ENCODE assay signal across 14 cellular contexts in genomic region chr12:123991402-123991951, GRCh38. TPM values are rescaled to one million over a fixed set of nuclear protein-coding genes. Genes with fewer than 3 reads are reported as not detected.
DNase-seq lines count a peak whose midpoint lies in the region; FAIRE-seq and TF ChIP-seq lines count a peak whose summit lies in the region.
"Had no signal": no experiment of that assay in that cellular context is flagged by ENCODE, and none has a peak within 500 bp of the region (broad histone marks: within the 10 kb centered on the region; RNA-seq: fewer than 3 reads in every experiment).

No MANE protein-coding gene starts in this region.

- no peaks in the 10 kb centered on the region for H3K27me3 ChIP-seq in H7 (ENCODE audit: control insufficient read depth, insufficient read depth, low read length)
- H3K27me3 ChIP-seq: adrenal gland, stomach had no signal

- peaks cover 6 to 18% of the 10 kb centered on the region in 2 donors for H3K36me3 ChIP-seq in kidney (ENCODE audit: control insufficient read depth in 1 of 2, insufficient read depth in 2 of 2, low read length in 2 of 2)
- H3K36me3 ChIP-seq in H7 (replicated peaks; ENCODE audit: control insufficient read depth, insufficient read depth, low read length) = peaks cover 2% of the 10 kb centered on the region

- H3K4me3 ChIP-seq in kidney (ENCODE audit: low read length in 2 of 2) = no peak overlapping the region
- no peak overlapping the region for H3K4me3 ChIP-seq in H7 (ENCODE audit: insufficient read depth, low read depth, low read length)
- H3K4me3 ChIP-seq: adrenal gland, stomach had no signal

- intact Hi-C loops in kidney (cut with DNase I) = no loop called here

- FAIRE-seq in kidney (lab: Jason Lieb, UNC) = no peak

- peaks cover 15 to 21% of the 10 kb centered on the region in 2 donors for H3K4me1 ChIP-seq in kidney (ENCODE audit: control insufficient read depth in 1 of 2, insufficient read depth in 1 of 2, low read depth in 1 of 2, low read length in 2 of 2)

- H3K27ac ChIP-seq in epithelial cell of prostate (peak overlapping the region; percentile 80), kidney (ENCODE audit: low read depth in 2 of 2, low read length in 2 of 2) (no peak overlapping the region)

- no peaks in the 10 kb centered on the region for H3K9me3 ChIP-seq in kidney (ENCODE audit: control insufficient read depth in 1 of 2, low read length in 2 of 2)
- H3K9me3 ChIP-seq: adrenal gland, stomach had no signal

- H3K9ac ChIP-seq in kidney (ENCODE audit: low read length in 2 of 2) = no peak overlapping the region

- peak; percentile 67 for DNase-seq in EH (ENCODE audit: low read depth)
- DNase-seq in OCI-M1 (lab: John Stamatoyannopoulos, UW) = peak; percentile 43
- no peak for DNase-seq in epithelial cell of prostate (ENCODE audit: low read depth, low spot score)
- DNase-seq in renal cortical epithelial cell (ENCODE audit: low read depth) = peak; percentile 43
- no peak for DNase-seq in kidney
- DNase-seq in H7 = no peak
- DNase-seq in NCI-H526 (lab: John Stamatoyannopoulos, UW) = no peak
- DNase-seq: activated CD4-positive, CD25-positive, alpha-beta regulatory T cell treated with anti-CD3 and anti-CD28 coated beads, Interleukin-2, amount 50 U/mL, for 72 hours; adrenal gland; effector memory CD8-positive, alpha-beta T cell; GF-D8; left cardiac atrium; stimulated activated CD4-positive, alpha-beta T cell treated with anti-CD3 and anti-CD28 coated beads, Interleukin-1b, Interleukin-23, amount 100 ng/mL, for 48 hours; stomach had no signal

- no peak for TF ChIP-seq CTCF in kidney (IDR thresholded peaks at IDR 0.05; ENCODE audit: borderline replicate concordance, extremely low read depth, insufficient read depth)

RNA-seq across cellular contexts. Expression of gene ZNF664, which starts 18.5 kb away (rescaled TPM):
- 82.5 and 106 TPM in 2 replicates for total RNA-seq in renal cortical epithelial cell
- total RNA-seq in kidney = 104 TPM
- polyA plus RNA-seq in kidney (ENCODE audit: insufficient read depth, low read depth, low replicate concordance) = 44.9 TPM
- total RNA-seq in H7 (2014; rRNA removed; shearing (Covaris generic)) = 60.3 and 62.0 TPM in 2 replicates

RNA-seq across cellular contexts. Expression of gene CCDC92, which starts 18.8 kb away (rescaled TPM):
- total RNA-seq in renal cortical epithelial cell (4.3 and 21.7 TPM in 2 replicates), kidney (41.4 TPM)
- 39.3 TPM for polyA plus RNA-seq in kidney (ENCODE audit: insufficient read depth, low read depth, low replicate concordance)
- total RNA-seq in H7 (2014; rRNA removed; shearing (Covaris generic)) = 5.2 and 6.1 TPM in 2 replicates

Comparison
In these comparisons a context has a peak if more than half of its experiments do, and no peak if none do; other contexts are left out.
1. DNase-seq: peak in EH (single experiment), OCI-M1 (single experiment) and renal cortical epithelial cell (single experiment); none in epithelial cell of prostate (single experiment), kidney (single experiment), H7 (single experiment) and NCI-H526 (0 of 2).